Comparison of ENCODE assay signal across 12 cellular contexts in the genomic region with DNA sequence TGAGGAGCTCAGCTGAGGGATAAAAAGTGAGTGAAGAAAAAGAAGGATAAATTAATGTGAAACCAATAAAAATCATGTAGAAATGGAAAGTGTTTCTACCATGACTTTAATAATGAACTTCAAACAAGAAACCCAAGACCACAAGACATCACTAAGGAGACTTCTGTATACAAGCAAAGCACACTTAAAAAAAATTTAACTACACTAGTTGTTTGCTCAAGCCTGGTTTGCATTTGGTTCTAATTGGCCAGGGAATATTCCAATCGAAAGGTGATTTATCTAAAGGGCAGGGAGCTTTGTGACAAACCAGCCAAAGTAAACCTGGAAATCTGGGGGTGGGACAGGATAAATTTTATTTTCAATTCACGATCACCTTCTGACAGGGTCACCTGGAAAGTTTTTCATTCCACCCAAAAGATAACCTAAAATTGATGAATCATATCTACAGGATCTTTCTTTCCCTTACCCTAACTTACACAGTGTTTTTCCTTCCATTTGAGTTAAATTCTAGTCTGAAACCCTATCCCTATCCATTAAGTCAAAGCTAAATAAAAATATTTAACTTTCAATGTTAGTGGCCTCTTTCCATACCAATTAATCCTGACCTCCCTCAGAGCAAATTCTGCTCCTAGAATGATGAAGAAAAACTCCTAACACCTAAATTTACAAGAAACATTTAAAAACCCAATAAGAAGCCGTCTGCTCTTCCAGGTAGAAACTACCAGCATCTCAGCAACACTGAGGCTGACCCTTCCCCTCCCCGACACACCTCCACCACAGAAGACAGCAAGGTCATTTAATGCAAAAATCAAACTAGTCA. TPM values are rescaled to one million over a fixed set of nuclear protein-coding genes. Genes with fewer than 3 reads are reported as not detected.
DNase-seq lines count a peak whose midpoint lies in the region; ATAC-seq, FAIRE-seq and TF ChIP-seq lines count a peak whose summit lies in the region.
"Had no signal": no experiment of that assay in that cellular context is flagged by ENCODE, and none has a peak within 500 bp of the region (broad histone marks: within the 10 kb centered on the region; RNA-seq: fewer than 3 reads in every experiment).

No MANE protein-coding gene starts in this region.

- ATAC-seq in natural killer cell (no peak), HG03460 (IDR thresholded peaks at IDR 0.05; ENCODE audit: unreplicated experiment) (no peak)

- H4K20me1 ChIP-seq in GM23248 (ENCODE audit: insufficient read depth) = no peaks in the 10 kb centered on the region

- H2AFZ ChIP-seq in GM23248 = no peak overlapping the region

- peaks cover 14 to 16% of the 10 kb centered on the region in 2 donors for H3K27me3 Mint-ChIP-seq in CD4-positive, alpha-beta memory T cell
- H3K27me3 Mint-ChIP-seq in natural killer cell (ENCODE audit: low read depth in 2 of 2) = peaks cover 34 to 54% of the 10 kb centered on the region in 2 donors

- H3K4me1 Mint-ChIP-seq in CD4-positive, alpha-beta memory T cell = peaks cover 14 to 40% (median 25%) of the 10 kb centered on the region in 4 donors
- peaks cover 19 to 21% of the 10 kb centered on the region in 2 donors for H3K4me1 Mint-ChIP-seq in natural killer cell

- no peaks in the 10 kb centered on the region for H3F3A ChIP-seq in GM23248 (ENCODE audit: insufficient read depth)

- TF ChIP-seq CTCF in HEK293 (tag by site-specific recombination; IDR thresholded peaks at IDR 0.05) = no peak
- TF ChIP-seq CTCF in bronchial epithelial cell (IDR thresholded peaks at IDR 0.05; ENCODE audit: insufficient read depth, low read length, severe bottlenecking) = no peak
- TF ChIP-seq CTCF in natural killer cell (IDR thresholded peaks at IDR 0.05) = no peak

- no peaks in the 10 kb centered on the region for H3K36me3 ChIP-seq in CD4-positive, alpha-beta memory T cell (ENCODE audit: insufficient read depth, low read length)
- H3K36me3 ChIP-seq in HEK293 (ENCODE audit: control insufficient read depth in 2 of 2, insufficient read depth in 1 of 2, low read length in 2 of 2) (no peaks in the 10 kb centered on the region; a peak in 1 of 3 replicates), bronchial epithelial cell (ENCODE audit: control insufficient read depth, insufficient read depth, low read length) (no peaks in the 10 kb centered on the region), muscle layer of duodenum (ENCODE audit: control insufficient read depth in 1 of 2, insufficient read depth in 2 of 2, low read length in 2 of 2) (no peaks in the 10 kb centered on the region), GM23248 (ENCODE audit: low read depth) (no peaks in the 10 kb centered on the region)

- POLR2A ChIA-PET in CD4-positive, alpha-beta memory T cell (lab: Charles Lee; ENCODE audit: partially characterized antibody) = no interaction called here
- POLR2A ChIA-PET in HEK293 (lab: Yijun Ruan, JAX) = no interaction called here

- DNase-seq in CD4-positive, alpha-beta memory T cell = no peak
- DNase-seq in bronchial epithelial cell (ENCODE audit: low read depth) (no peak), natural killer cell (no peak), GM23248 (no peak), posterior vena cava (ENCODE audit: low spot score) (no peak)
- DNase-seq: OCI-M1; stimulated activated CD4-positive, alpha-beta T cell treated with anti-CD3 and anti-CD28 coated beads, Interleukin-4, amount 100 ng/mL, for 1 hour had no signal

- CTCF ChIA-PET in CD4-positive, alpha-beta memory T cell (lab: Charles Lee; ENCODE audit: partially characterized antibody) = no interaction called here
- CTCF ChIA-PET in HEK293 (lab: Yijun Ruan, JAX) = interaction anchor here (0.7 to 1.0 kb wide), 3 partner anchors 14 to 563 kb away, joined by 3 to 5 read pairs (median 3); no protein-coding TSS in a partner anchor

- H3K4me2 ChIP-seq in GM23248 (ENCODE audit: unreplicated experiment) = no peak overlapping the region

- H3K27ac Mint-ChIP-seq in CD4-positive, alpha-beta memory T cell = peak overlapping the region in 2 of 7 donors; percentile 2 to 83
- H3K27ac Mint-ChIP-seq in natural killer cell = no peak overlapping the region

- peaks cover 8% of the 10 kb centered on the region for H3K27me3 ChIP-seq in CD4-positive, alpha-beta memory T cell (ENCODE audit: insufficient read depth, low read length)
- H3K27me3 ChIP-seq in bronchial epithelial cell (ENCODE audit: control insufficient read depth, insufficient read depth, low read length) (no peaks in the 10 kb centered on the region), muscle layer of duodenum (ENCODE audit: low read depth, low read length) (no peaks in the 10 kb centered on the region), GM23248 (replicated peaks; ENCODE audit: insufficient read depth) (peaks cover 52% of the 10 kb centered on the region)

- H3K4me3 Mint-ChIP-seq in CD4-positive, alpha-beta memory T cell = peak overlapping the region in 6 of 8 donors; percentile 14 to 88 (median 70)
- no peak overlapping the region for H3K4me3 Mint-ChIP-seq in natural killer cell

- 57 to 65% methylated on average over 4 of the region's 4 CpGs for WGBS in GM23248 (ENCODE audit: low coverage in 1 of 2, low lambda C conversion rate in 2 of 2, missing lambda C conversion rate in 2 of 2), 2 experiments

- no peaks in the 10 kb centered on the region for H3K36me3 Mint-ChIP-seq in CD4-positive, alpha-beta memory T cell
- H3K36me3 Mint-ChIP-seq in natural killer cell = no peaks in the 10 kb centered on the region

- H3K4me1 ChIP-seq in CD4-positive, alpha-beta memory T cell (ENCODE audit: insufficient read depth, low read length) = peaks cover 12% of the 10 kb centered on the region
- H3K4me1 ChIP-seq in HEK293 (ENCODE audit: control insufficient read depth, insufficient read depth, low read length) = peaks cover 21% of the 10 kb centered on the region
- H3K4me1 ChIP-seq in muscle layer of duodenum (ENCODE audit: control insufficient read depth in 1 of 2, insufficient read depth in 2 of 2, low read length in 2 of 2) = peaks cover 20 to 21% of the 10 kb centered on the region in 2 donors
- H3K4me1 ChIP-seq in GM23248 (ENCODE audit: insufficient read depth) = no peaks in the 10 kb centered on the region

- no peak overlapping the region for H3K4me3 ChIP-seq in CD4-positive, alpha-beta memory T cell (ENCODE audit: low read length in 2 of 2)
- H3K4me3 ChIP-seq in HEK293 (ENCODE audit: low read depth, low read length) (no peak overlapping the region), bronchial epithelial cell (ENCODE audit: low read depth, low read length) (peak overlapping the region; percentile 95), muscle layer of duodenum (ENCODE audit: low read depth in 1 of 2, low read length in 2 of 2) (peak overlapping the region; percentile 88 to 89), GM23248 (no peak overlapping the region)

- no peaks in the 10 kb centered on the region for H3K79me2 ChIP-seq in GM23248 (ENCODE audit: insufficient read depth)

- no peak overlapping the region for H3K9ac ChIP-seq in GM23248

- FAIRE-seq in bronchial epithelial cell (lab: Jason Lieb, UNC) = no peak
- FAIRE-seq: urothelium cell line had no signal

- no peak overlapping the region for H3K27ac ChIP-seq in CD4-positive, alpha-beta memory T cell (ENCODE audit: low read depth, low read length)
- H3K27ac ChIP-seq in HEK293 (ENCODE audit: extremely low read depth, low read depth, low read length) (no peak overlapping the region; the same call in 1 of the 2 replicates), muscle layer of duodenum (ENCODE audit: low read length) (peak overlapping the region; percentile 76), GM23248 (no peak overlapping the region)
- H3K27ac ChIP-seq: VCaP had no signal

- no peaks in the 10 kb centered on the region for H3K9me3 ChIP-seq in CD4-positive, alpha-beta memory T cell (ENCODE audit: control insufficient read depth in 1 of 2, low read length in 2 of 2)
- H3K9me3 ChIP-seq in HEK293 (ENCODE audit: control insufficient read depth, insufficient read depth, low read depth, low read length) = no peaks in the 10 kb centered on the region
- no peaks in the 10 kb centered on the region for H3K9me3 ChIP-seq in muscle layer of duodenum (ENCODE audit: control insufficient read depth in 1 of 2, low read length in 2 of 2)
- H3K9me3 ChIP-seq in GM23248 (ENCODE audit: low read depth) = no peaks in the 10 kb centered on the region

- H3K9me3 Mint-ChIP-seq in CD4-positive, alpha-beta memory T cell = no peaks in the 10 kb centered on the region
- no peaks in the 10 kb centered on the region for H3K9me3 Mint-ChIP-seq in natural killer cell

- in situ Hi-C loops in GM23248 (cut with MboI) = no loop called here

- H3K9me2 ChIP-seq in GM23248 (ENCODE audit: insufficient read depth) = no peaks in the 10 kb centered on the region

- intact Hi-C loops in CD4-positive, alpha-beta memory T cell (cut with micrococcal nuclease) = no loop called here
- intact Hi-C loops in natural killer cell (cut with micrococcal nuclease) (no loop called here), posterior vena cava (cut with DNase I) (loop anchor here in 1 of 2 donors (10.0 kb wide), 1 partner anchor 146 kb away; no protein-coding TSS in a partner anchor)

TF ChIP-seq in HEK293, 187 proteins besides CTCF, POLR2A, EP300 and RAD21 (continues in another document):
- TF ChIP-seq, protein P1, sequence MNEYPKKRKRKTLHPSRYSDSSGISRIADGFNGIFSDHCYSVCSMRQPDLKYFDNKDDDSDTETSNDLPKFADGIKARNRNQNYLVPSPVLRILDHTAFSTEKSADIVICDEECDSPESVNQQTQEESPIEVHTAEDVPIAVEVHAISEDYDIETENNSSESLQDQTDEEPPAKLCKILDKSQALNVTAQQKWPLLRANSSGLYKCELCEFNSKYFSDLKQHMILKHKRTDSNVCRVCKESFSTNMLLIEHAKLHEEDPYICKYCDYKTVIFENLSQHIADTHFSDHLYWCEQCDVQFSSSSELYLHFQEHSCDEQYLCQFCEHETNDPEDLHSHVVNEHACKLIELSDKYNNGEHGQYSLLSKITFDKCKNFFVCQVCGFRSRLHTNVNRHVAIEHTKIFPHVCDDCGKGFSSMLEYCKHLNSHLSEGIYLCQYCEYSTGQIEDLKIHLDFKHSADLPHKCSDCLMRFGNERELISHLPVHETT (tag by site-specific recombination; IDR thresholded peaks at IDR 0.05) = no peak

RNA-seq across cellular contexts. Expression of a gene that starts 2.5 kb away (rescaled TPM):
- 1 to 10 TPM; 4.0 to 4.9 TPM for total RNA-seq in CD4-positive, alpha-beta memory T cell
- polyA plus RNA-seq in CD4-positive, alpha-beta memory T cell = 10 to 100 TPM in 1 of 2 donors, 1 to 10 TPM in 1; 5.7 to 15.4 TPM
- total RNA-seq in bronchial epithelial cell (48.7 and 91.7 TPM in 2 replicates), natural killer cell (1 to 10 TPM in 1 of 3 donors, under 1 TPM in 2; 0.52 to 1.1 (median 0.57) TPM), posterior vena cava (10 to 100 TPM; 15.2 to 29.2 TPM)
- total RNA-seq in GM23248 (2014; rRNA removed; shearing (Covaris generic)) = 0.22 TPM in 1 of 2 replicates, not detected in the other
- 0.11 and 0.14 TPM in 2 replicates for polyA plus RNA-seq in GM23248 (2016; fragmentation: Nextera tagmentation; extraction: Ambion mirVana)

Comparison
In these comparisons a context has a peak if more than half of its experiments do, and no peak if none do; other contexts are left out.
1. H3K4me3 ChIP-seq: peak in bronchial epithelial cell (single experiment) and muscle layer of duodenum (2 of 2); none in CD4-positive, alpha-beta memory T cell (0 of 2), HEK293 (single experiment) and GM23248 (single experiment).